ENCODE assay signal across 25 cellular contexts in the genomic region with DNA sequence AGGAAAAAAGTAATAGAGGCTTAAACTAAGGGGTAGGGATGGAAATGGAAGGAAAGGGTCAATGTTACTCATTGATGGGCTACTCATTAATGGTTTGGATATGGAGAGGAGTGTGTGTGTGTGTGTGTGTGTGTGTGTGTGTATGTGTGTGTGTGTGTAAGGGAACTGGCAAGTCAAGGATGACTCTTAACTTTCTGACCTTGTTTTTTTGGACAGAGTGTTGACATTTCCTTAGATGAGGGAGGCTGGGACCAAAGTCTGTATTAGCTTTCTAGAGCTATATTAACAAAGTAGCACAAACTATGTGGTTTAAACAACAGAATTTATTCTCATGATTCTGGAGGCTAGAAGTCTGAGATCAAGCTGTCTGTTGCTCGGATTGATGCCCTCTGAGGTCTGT.
"Had no signal": no experiment of that assay in that cellular context is flagged by ENCODE, and none has a peak within 500 bp of the region (broad histone marks: within the 10 kb centered on the region; RNA-seq: fewer than 3 reads in every experiment).

No MANE protein-coding gene starts in this region.

- H3K4me3 ChIP-seq: coronary artery, dorsolateral prefrontal cortex, esophagus muscularis mucosa, gastroesophageal sphincter, heart left ventricle, hepatocyte, left lung, lower lobe of right lung, mucosa of descending colon had no signal

- H3K36me3 ChIP-seq: esophagus muscularis mucosa, gastroesophageal sphincter, heart left ventricle, left lung, lower lobe of right lung had no signal

- DNase-seq: dermis blood vessel endothelial cell; dorsolateral prefrontal cortex; effector CD4-positive, alpha-beta T cell; effector memory CD4-positive, alpha-beta T cell; foreskin keratinocyte; heart left ventricle; hypothalamus; immature natural killer cell; islet precursor cell; kidney; kidney glomerular epithelial cell; left colon; left lung; lower lobe of right lung; mesenchymal stem cell; mucosa of descending colon; naive B cell; naive thymus-derived CD8-positive, alpha-beta T cell had no signal

- H3K27ac ChIP-seq: coronary artery, dorsolateral prefrontal cortex, esophagus muscularis mucosa, foreskin keratinocyte, gastroesophageal sphincter, heart left ventricle, hepatocyte, left lung, lower lobe of right lung had no signal

- H3K9me3 ChIP-seq: gastroesophageal sphincter, heart left ventricle, left lung, lower lobe of right lung, mucosa of descending colon had no signal

- H3K27me3 ChIP-seq: esophagus muscularis mucosa, foreskin keratinocyte, gastroesophageal sphincter, heart left ventricle, hepatocyte, left lung had no signal

- ATAC-seq: foreskin keratinocyte; gastroesophageal sphincter; heart left ventricle; left colon; left lung; lower lobe of right lung; mucosa of descending colon; naive thymus-derived CD8-positive, alpha-beta T cell had no signal

- H3K4me1 ChIP-seq: esophagus muscularis mucosa, foreskin keratinocyte, gastroesophageal sphincter, heart left ventricle, left lung, lower lobe of right lung had no signal

- FAIRE-seq: colon, endothelial cell of umbilical vein, frontal cortex, kidney had no signal
